ENCODE assay signal across 1 cellular context in the genomic region with DNA sequence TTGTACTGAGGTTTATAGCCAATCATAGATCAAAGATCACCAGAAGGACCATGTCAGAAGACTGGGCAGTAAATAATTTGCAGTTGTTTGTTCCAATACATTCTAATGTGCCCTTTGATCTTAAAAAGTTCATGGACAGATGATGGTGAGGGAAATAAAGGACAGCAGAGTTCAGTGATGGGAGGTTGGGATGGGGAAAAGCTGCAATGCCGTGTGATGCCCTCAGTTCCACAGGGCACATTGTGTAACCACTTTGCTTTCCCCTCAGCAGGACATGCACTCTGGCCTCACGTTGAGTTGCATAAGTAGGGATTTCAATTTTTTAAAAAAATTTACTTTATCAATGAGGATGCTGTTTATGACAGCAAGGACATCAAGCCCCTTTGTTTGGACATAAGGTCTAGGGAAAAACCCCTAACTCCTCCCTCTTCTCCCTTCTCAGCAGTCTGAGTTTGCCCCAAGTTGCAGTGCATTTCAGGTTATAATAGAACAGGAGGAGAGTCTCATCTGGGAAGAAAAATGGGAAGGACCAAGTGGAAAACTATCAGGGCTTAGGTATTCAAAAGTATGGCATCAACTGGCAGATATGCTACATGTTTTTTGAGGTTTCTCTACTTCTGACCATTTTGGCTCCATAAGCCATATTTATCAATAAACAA.
TF ChIP-seq lines count a peak whose summit lies in the region.

No MANE protein-coding gene starts in this region.

TF ChIP-seq in HepG2, 621 proteins besides CTCF, POLR2A, EP300 and RAD21 (continued from another document and continues in another):
- TF ChIP-seq AFF4 (CRISPR knock-in tag; IDR thresholded peaks at IDR 0.05), result no peak
- TF ChIP-seq NRL (CRISPR knock-in tag; IDR thresholded peaks at IDR 0.05; ENCODE audit: borderline replicate concordance), result no peak
- TF ChIP-seq LCORL (IDR thresholded peaks at IDR 0.05), result no peak
- peak; percentile 53; the same call in 1 of the 2 replicates for TF ChIP-seq LCORL (CRISPR knock-in tag; IDR thresholded peaks at IDR 0.05)
- peak; percentile 41; the same call in 1 of the 2 replicates for TF ChIP-seq ZMYM4 (CRISPR knock-in tag; IDR thresholded peaks at IDR 0.05)
- TF ChIP-seq WIZ (CRISPR knock-in tag; IDR thresholded peaks at IDR 0.05), result no peak
- no peak for TF ChIP-seq STAG1 (CRISPR knock-in tag; IDR thresholded peaks at IDR 0.05)
- no peak for TF ChIP-seq ZNF768 (CRISPR knock-in tag; IDR thresholded peaks at IDR 0.05)
- TF ChIP-seq EED (CRISPR knock-in tag; IDR thresholded peaks at IDR 0.05), result no peak
- peak; percentile 50; the same call in 1 of the 2 replicates for TF ChIP-seq NCOR1 (IDR thresholded peaks at IDR 0.05; ENCODE audit: borderline replicate concordance, low read length)
- TF ChIP-seq MATR3 (CRISPR knock-in tag; IDR thresholded peaks at IDR 0.05), result no peak
- no peak for TF ChIP-seq HOXD1 (CRISPR knock-in tag; IDR thresholded peaks at IDR 0.05)
- no peak for TF ChIP-seq RFX3 (CRISPR knock-in tag; IDR thresholded peaks at IDR 0.05)
- peak; percentile 80 for TF ChIP-seq SALL1 (CRISPR knock-in tag; IDR thresholded peaks at IDR 0.05)
- TF ChIP-seq DNMT1 (CRISPR knock-in tag; IDR thresholded peaks at IDR 0.05), result no peak
- TF ChIP-seq MED1 (CRISPR knock-in tag; IDR thresholded peaks at IDR 0.05), result 0 out of 2 replicates have a peak, but pooled peaks have one; percentile 15
- no peak for TF ChIP-seq ZNF280D (CRISPR knock-in tag; IDR thresholded peaks at IDR 0.05)
- TF ChIP-seq NR2C2 (CRISPR knock-in tag; IDR thresholded peaks at IDR 0.05; ENCODE audit: borderline replicate concordance), result peak; percentile 80
- peak; percentile 38; the same call in 1 of the 2 replicates for TF ChIP-seq FOXO1 (CRISPR knock-in tag; IDR thresholded peaks at IDR 0.05)
- TF ChIP-seq TRIM24 (CRISPR knock-in tag; IDR thresholded peaks at IDR 0.05), result 0 out of 2 replicates have a peak, but pooled peaks have one; percentile 39
- no peak for TF ChIP-seq ELF1 (CRISPR knock-in tag; IDR thresholded peaks at IDR 0.05)
- no peak for TF ChIP-seq PLRG1 (conservative IDR thresholded peaks at IDR 0.05)
- no peak for TF ChIP-seq ZMYM2 (CRISPR knock-in tag; IDR thresholded peaks at IDR 0.05)
- TF ChIP-seq ZNF496 (CRISPR knock-in tag; IDR thresholded peaks at IDR 0.05; ENCODE audit: insufficient replicate concordance), result no peak
- peak; percentile 27; the same call in 1 of the 2 replicates for TF ChIP-seq RXRB (CRISPR knock-in tag; IDR thresholded peaks at IDR 0.05; ENCODE audit: borderline replicate concordance)
- peak; percentile 55; the same call in 1 of the 2 replicates for TF ChIP-seq TEF (CRISPR knock-in tag; IDR thresholded peaks at IDR 0.05)
- TF ChIP-seq, protein P1, sequence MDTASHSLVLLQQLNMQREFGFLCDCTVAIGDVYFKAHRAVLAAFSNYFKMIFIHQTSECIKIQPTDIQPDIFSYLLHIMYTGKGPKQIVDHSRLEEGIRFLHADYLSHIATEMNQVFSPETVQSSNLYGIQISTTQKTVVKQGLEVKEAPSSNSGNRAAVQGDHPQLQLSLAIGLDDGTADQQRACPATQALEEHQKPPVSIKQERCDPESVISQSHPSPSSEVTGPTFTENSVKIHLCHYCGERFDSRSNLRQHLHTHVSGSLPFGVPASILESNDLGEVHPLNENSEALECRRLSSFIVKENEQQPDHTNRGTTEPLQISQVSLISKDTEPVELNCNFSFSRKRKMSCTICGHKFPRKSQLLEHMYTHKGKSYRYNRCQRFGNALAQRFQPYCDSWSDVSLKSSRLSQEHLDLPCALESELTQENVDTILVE (CRISPR knock-in tag; IDR thresholded peaks at IDR 0.05), result no peak
- no peak for TF ChIP-seq TCF12 (IDR thresholded peaks at IDR 0.05)
- no peak for TF ChIP-seq TCF12 (CRISPR knock-in tag; IDR thresholded peaks at IDR 0.05)
- no peak for TF ChIP-seq ZNF224 (CRISPR knock-in tag; IDR thresholded peaks at IDR 0.05)
- no peak for TF ChIP-seq SP140L (CRISPR knock-in tag; IDR thresholded peaks at IDR 0.05; ENCODE audit: borderline replicate concordance)
- TF ChIP-seq ZNF562 (CRISPR knock-in tag; IDR thresholded peaks at IDR 0.05; ENCODE audit: borderline replicate concordance), result no peak
- TF ChIP-seq FOXP1 (IDR thresholded peaks at IDR 0.05), result no peak
- peak; percentile 41; the same call in 1 of the 2 replicates for TF ChIP-seq FOXP1 (CRISPR knock-in tag; IDR thresholded peaks at IDR 0.05)
- TF ChIP-seq ZNF503 (CRISPR knock-in tag; IDR thresholded peaks at IDR 0.05), result no peak
- no peak for TF ChIP-seq NR2F6 (IDR thresholded peaks at IDR 0.05)
- no peak for TF ChIP-seq NR2F6 (CRISPR knock-in tag; IDR thresholded peaks at IDR 0.05)
- TF ChIP-seq, protein P2, sequence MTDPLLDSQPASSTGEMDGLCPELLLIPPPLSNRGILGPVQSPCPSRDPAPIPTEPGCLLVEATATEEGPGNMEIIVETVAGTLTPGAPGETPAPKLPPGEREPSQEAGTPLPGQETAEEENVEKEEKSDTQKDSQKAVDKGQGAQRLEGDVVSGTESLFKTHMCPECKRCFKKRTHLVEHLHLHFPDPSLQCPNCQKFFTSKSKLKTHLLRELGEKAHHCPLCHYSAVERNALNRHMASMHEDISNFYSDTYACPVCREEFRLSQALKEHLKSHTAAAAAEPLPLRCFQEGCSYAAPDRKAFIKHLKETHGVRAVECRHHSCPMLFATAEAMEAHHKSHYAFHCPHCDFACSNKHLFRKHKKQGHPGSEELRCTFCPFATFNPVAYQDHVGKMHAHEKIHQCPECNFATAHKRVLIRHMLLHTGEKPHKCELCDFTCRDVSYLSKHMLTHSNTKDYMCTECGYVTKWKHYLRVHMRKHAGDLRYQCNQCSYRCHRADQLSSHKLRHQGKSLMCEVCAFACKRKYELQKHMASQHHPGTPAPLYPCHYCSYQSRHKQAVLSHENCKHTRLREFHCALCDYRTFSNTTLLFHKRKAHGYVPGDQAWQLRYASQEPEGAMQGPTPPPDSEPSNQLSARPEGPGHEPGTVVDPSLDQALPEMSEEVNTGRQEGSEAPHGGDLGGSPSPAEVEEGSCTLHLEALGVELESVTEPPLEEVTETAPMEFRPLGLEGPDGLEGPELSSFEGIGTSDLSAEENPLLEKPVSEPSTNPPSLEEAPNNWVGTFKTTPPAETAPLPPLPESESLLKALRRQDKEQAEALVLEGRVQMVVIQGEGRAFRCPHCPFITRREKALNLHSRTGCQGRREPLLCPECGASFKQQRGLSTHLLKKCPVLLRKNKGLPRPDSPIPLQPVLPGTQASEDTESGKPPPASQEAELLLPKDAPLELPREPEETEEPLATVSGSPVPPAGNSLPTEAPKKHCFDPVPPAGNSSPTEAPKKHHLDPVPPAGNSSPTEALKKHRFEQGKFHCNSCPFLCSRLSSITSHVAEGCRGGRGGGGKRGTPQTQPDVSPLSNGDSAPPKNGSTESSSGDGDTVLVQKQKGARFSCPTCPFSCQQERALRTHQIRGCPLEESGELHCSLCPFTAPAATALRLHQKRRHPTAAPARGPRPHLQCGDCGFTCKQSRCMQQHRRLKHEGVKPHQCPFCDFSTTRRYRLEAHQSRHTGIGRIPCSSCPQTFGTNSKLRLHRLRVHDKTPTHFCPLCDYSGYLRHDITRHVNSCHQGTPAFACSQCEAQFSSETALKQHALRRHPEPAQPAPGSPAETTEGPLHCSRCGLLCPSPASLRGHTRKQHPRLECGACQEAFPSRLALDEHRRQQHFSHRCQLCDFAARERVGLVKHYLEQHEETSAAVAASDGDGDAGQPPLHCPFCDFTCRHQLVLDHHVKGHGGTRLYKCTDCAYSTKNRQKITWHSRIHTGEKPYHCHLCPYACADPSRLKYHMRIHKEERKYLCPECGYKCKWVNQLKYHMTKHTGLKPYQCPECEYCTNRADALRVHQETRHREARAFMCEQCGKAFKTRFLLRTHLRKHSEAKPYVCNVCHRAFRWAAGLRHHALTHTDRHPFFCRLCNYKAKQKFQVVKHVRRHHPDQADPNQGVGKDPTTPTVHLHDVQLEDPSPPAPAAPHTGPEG (CRISPR knock-in tag; IDR thresholded peaks at IDR 0.05), result no peak
- TF ChIP-seq SOX6 (IDR thresholded peaks at IDR 0.05), result no peak
- TF ChIP-seq SOX6 (CRISPR knock-in tag; IDR thresholded peaks at IDR 0.05), result peak; percentile 34; the same call in 1 of the 2 replicates
- TF ChIP-seq HCFC1 (IDR thresholded peaks at IDR 0.05; ENCODE audit: low read depth, low read length), result no peak
- TF ChIP-seq ZNF230 (CRISPR knock-in tag; IDR thresholded peaks at IDR 0.05), result no peak
- no peak for TF ChIP-seq ATRX (CRISPR knock-in tag; IDR thresholded peaks at IDR 0.05; ENCODE audit: borderline replicate concordance)
- TF ChIP-seq ZNF746 (CRISPR knock-in tag; IDR thresholded peaks at IDR 0.05), result no peak
- TF ChIP-seq ZNF639 (CRISPR knock-in tag; conservative IDR thresholded peaks at IDR 0.05), result no peak
- TF ChIP-seq SMC3 (IDR thresholded peaks at IDR 0.05; ENCODE audit: low read length), result no peak
- peak; percentile 51; the same call in 1 of the 2 replicates for TF ChIP-seq HDAC1 (CRISPR knock-in tag; IDR thresholded peaks at IDR 0.05)
- peak; percentile 66 for TF ChIP-seq RARA (CRISPR knock-in tag; IDR thresholded peaks at IDR 0.05)
- no peak for TF ChIP-seq TGIF2 (CRISPR knock-in tag; IDR thresholded peaks at IDR 0.05)
- no peak for TF ChIP-seq NFE2L2 (IDR thresholded peaks at IDR 0.05; ENCODE audit: low read length)
